In genomic region chr2:74502720-74503505, GRCh38 we compare ENCODE assay signal across 1 cellular context.
TF ChIP-seq lines count a peak whose summit lies in the region.

No MANE protein-coding gene starts in this region.

TF ChIP-seq in IMR-90, 13 proteins besides CTCF, POLR2A, EP300 and RAD21:
- TF ChIP-seq BHLHE40 (IDR thresholded peaks at IDR 0.05; ENCODE audit: low read depth, low read length) (peak; percentile 96), FOS (IDR thresholded peaks at IDR 0.05; ENCODE audit: low read depth, low read length) (peak; percentile 65), CEBPB (IDR thresholded peaks at IDR 0.05; ENCODE audit: low read depth, low read length) (no peak), NFE2L2 (IDR thresholded peaks at IDR 0.05; ENCODE audit: low read depth, low read length) (no peak), MXI1 (IDR thresholded peaks at IDR 0.05; ENCODE audit: borderline replicate concordance, low read depth, low read length) (no peak), USF2 (IDR thresholded peaks at IDR 0.05; ENCODE audit: low read depth, low read length) (peak; percentile 45; the same call in 1 of the 2 replicates), CHD1 (IDR thresholded peaks at IDR 0.05; ENCODE audit: low read depth, low read length) (no peak)
